In genomic region chr19:35644206-35644986, GRCh38 we compare ENCODE assay signal across 1 cellular context.
TF ChIP-seq lines count a peak whose summit lies in the region.

No MANE protein-coding gene starts in this region.

TF ChIP-seq in H1, 55 proteins besides CTCF, POLR2A, EP300 and RAD21:
- peak in 1 of 2 experiments; percentile 68; a peak in 2 of 4 replicates for TF ChIP-seq SIN3A (conservative IDR thresholded peaks at IDR 0.05 in 1 of 2, IDR thresholded peaks at IDR 0.05 in 1 of 2; ENCODE audit: low read depth in 1 of 2, low read length in 2 of 2)
- peak; percentile 70; the same call in 1 of the 2 replicates for TF ChIP-seq MAX (IDR thresholded peaks at IDR 0.05)
- peak in 1 of 2 experiments; percentile 62; a peak in 1 of 4 replicates for TF ChIP-seq HDAC2 (IDR thresholded peaks at IDR 0.05; ENCODE audit: borderline replicate concordance in 1 of 2, low read depth in 2 of 2, low read length in 2 of 2)
- TF ChIP-seq NRF1 (IDR thresholded peaks at IDR 0.05; ENCODE audit: low read depth, low read length) = no peak
- TF ChIP-seq E2F6 (IDR thresholded peaks at IDR 0.05) = peak; percentile 71
- no peak for TF ChIP-seq RNF2 (IDR thresholded peaks at IDR 0.05; ENCODE audit: borderline replicate concordance, low read depth, low read length, missing control alignments, poor library complexity, severe bottlenecking)
- TF ChIP-seq TAF1 (IDR thresholded peaks at IDR 0.05; ENCODE audit: low read depth, low read length) = no peak
- TF ChIP-seq ZNF274 (IDR thresholded peaks at IDR 0.05; ENCODE audit: borderline replicate concordance, extremely low read depth, low read length) = no peak
- TF ChIP-seq SP2 (IDR thresholded peaks at IDR 0.05; ENCODE audit: low read length) = no peak
- TF ChIP-seq NANOG (IDR thresholded peaks at IDR 0.05; ENCODE audit: insufficient read depth, low read depth, low read length, poor library complexity, severe bottlenecking) = no peak
- TF ChIP-seq PHF8 (conservative IDR thresholded peaks at IDR 0.05; ENCODE audit: low read depth, low read length) = no peak
- TF ChIP-seq KDM1A (IDR thresholded peaks at IDR 0.05; ENCODE audit: borderline replicate concordance, low read length) = no peak
- no peak for TF ChIP-seq CBX5 (IDR thresholded peaks at IDR 0.05; ENCODE audit: low read depth, low read length)
- 0 out of 2 replicates have a peak, but pooled peaks have one; percentile 12 for TF ChIP-seq SP1 (IDR thresholded peaks at IDR 0.05; ENCODE audit: low read depth, low read length)
- TF ChIP-seq CREB1 (IDR thresholded peaks at IDR 0.05) = no peak; the same call in 1 of the 2 replicates
